ENCODE assay signal across 11 cellular contexts in the genomic region with DNA sequence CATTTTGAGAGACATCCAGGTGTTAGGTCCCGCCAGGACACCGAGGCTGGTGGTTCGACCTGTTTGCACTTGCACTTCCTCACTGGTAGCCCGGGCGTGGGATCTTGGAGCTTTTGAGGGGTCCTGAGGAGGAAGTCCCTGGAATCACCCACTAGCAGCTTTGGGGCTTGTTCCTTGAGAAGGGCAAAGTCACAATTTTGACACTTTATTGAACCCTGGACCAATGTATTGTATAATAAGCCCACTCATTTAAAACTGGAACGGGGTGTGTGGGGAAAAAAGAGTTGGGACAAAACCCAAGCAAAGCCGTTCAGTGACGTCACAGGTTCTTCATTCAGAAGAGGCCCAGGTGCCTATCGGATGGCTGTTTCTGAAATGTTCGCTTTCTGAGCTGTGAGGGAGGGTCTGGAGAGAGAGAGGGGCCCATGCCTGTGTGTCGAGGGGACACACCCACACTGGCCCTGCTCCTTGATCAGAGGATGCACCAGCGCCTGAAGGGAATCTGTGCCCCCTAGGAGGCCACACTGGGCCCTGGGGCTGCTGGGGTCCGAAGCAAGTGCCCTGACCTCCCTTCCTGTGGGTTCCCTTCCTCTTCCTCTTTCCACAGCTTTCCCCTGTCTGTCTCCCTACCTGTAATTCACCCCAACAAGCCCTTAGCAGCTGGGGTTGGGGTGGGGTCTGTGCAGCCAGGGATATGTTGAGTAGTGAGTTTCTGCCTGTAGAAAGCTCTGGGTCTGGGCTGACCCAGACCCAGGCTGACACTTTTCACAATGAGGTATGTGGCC.
A peak's percentile ranks its signal among the peaks of the same experiment; 100 is the strongest.
DNase-seq lines count a peak whose midpoint lies in the region; ATAC-seq and TF ChIP-seq lines count a peak whose summit lies in the region.
"Had no signal": no experiment of that assay in that cellular context is flagged by ENCODE, and none has a peak within 500 bp of the region (broad histone marks: within the 10 kb centered on the region; RNA-seq: fewer than 3 reads in every experiment).

No MANE protein-coding gene starts in this region.

- no peak for ATAC-seq in memory B cell (ENCODE audit: low read depth)
- no peak for ATAC-seq in HG02588 (IDR thresholded peaks at IDR 0.05; ENCODE audit: unreplicated experiment)
- ATAC-seq: HCT116 had no signal

- no peaks in the 10 kb centered on the region for H3K27me3 Mint-ChIP-seq in activated naive CD8-positive, alpha-beta T cell
- no peaks in the 10 kb centered on the region for H3K27me3 Mint-ChIP-seq in memory B cell

- H3K36me3 Mint-ChIP-seq in activated naive CD8-positive, alpha-beta T cell: no peaks in the 10 kb centered on the region
- H3K36me3 Mint-ChIP-seq in memory B cell: no peaks in the 10 kb centered on the region

- peaks cover 82% of the 10 kb centered on the region for H3K4me1 Mint-ChIP-seq in activated naive CD8-positive, alpha-beta T cell (ENCODE audit: low read depth)
- peaks cover 59% of the 10 kb centered on the region for H3K4me1 Mint-ChIP-seq in memory B cell

- peak overlapping the region; percentile 92 for H3K27ac Mint-ChIP-seq in activated naive CD8-positive, alpha-beta T cell
- H3K27ac Mint-ChIP-seq in memory B cell: peak overlapping the region; percentile 97

- DNase-seq in GM12865 (ENCODE audit: low read depth): no peak
- no peak for DNase-seq in memory B cell (ENCODE audit: low spot score in 2 of 2)
- DNase-seq in Ammon's horn (ENCODE audit: low spot score): no peak
- no peak for DNase-seq in activated CD8-positive, alpha-beta memory T cell treated with anti-CD3 and anti-CD28 coated beads, Interleukin-2, amount 50 U/mL, for 48 hours
- no peak for DNase-seq in stimulated activated naive CD4-positive, alpha-beta T cell treated with Interleukin-2 at 50 U/mL for 16 hours (lab: John Stamatoyannopoulos, UW)
- DNase-seq: Caco-2, occipital lobe had no signal

- H3K4me3 ChIP-seq in GM12865 (ENCODE audit: low read depth, low read length): peak overlapping the region; percentile 86

- H3K27ac ChIP-seq in 22Rv1: 0 out of 2 replicates have a peak overlapping the region, but pooled peaks have one; percentile 46

- peak overlapping the region; percentile 95 for H3K4me3 Mint-ChIP-seq in activated naive CD8-positive, alpha-beta T cell
- peak overlapping the region; percentile 88 for H3K4me3 Mint-ChIP-seq in memory B cell

- TF ChIP-seq CTCF in 22Rv1 (IDR thresholded peaks at IDR 0.05) (no peak), GM12865 (IDR thresholded peaks at IDR 0.05; ENCODE audit: insufficient read depth, low read depth, low read length, missing control alignments) (no peak)

- H3K9me3 Mint-ChIP-seq in activated naive CD8-positive, alpha-beta T cell (ENCODE audit: low read depth): no peaks in the 10 kb centered on the region
- H3K9me3 Mint-ChIP-seq in memory B cell: no peaks in the 10 kb centered on the region
